8 cellular contexts compared by ENCODE assay signal in the genomic region with DNA sequence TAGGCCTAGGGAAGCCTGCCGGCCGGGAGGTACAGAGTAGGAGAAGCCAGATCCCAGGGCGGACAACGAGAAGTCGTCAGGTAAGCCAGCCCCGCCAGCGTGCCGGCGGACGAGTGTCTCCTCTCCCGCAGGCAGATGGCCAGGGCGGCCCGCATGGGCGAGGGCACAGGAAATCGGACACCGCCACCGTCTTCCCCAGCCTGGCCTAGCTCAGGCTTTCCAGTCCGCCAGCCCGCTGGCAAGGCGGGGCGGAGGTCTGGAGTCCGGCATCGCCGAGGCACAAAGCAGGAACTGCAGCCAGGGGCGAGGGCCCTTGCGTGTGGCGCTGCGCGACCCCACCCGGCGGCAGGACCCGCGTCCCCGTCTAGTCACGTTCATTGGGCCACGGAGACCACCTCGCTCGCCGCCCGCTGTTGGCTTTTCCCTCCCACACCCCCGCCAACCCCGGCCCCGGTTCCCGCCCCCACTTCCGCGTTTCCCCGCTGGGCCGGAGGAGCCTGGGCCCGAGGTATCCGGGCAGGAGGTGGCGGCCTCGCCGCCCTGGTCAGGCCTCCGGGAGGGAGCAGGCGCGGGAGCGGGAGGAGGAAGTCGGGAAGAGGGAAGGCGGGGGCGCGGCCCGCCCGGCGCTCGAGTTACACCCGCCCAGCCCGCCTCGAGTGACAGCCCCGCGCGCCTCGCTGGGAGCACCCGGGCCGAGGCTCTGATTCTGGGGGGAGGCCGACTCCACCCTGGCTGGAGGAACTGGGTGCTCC. TPM values are rescaled to one million over a fixed set of nuclear protein-coding genes. Genes with fewer than 3 reads are reported as not detected.
DNase-seq lines count a peak whose midpoint lies in the region; ATAC-seq lines count a peak whose summit lies in the region.

GPD2 (plus strand) TSS at position 655 of the 752 bp plus-strand sequence. CDS start 39,727 bp downstream, outside the sequence.

- peak; percentile 57 for ATAC-seq in GM21515 (IDR thresholded peaks at IDR 0.05; ENCODE audit: unreplicated experiment)

- peaks cover 45% of the 10 kb centered on the region for H3K4me1 ChIP-seq in SJSA1 (replicated peaks)
- no peaks in the 10 kb centered on the region for H3K4me1 ChIP-seq in neuron (ENCODE audit: insufficient read depth, low read length)

- H3K4me3 ChIP-seq in SJSA1 (peak within 1 kb of the TSS; percentile 66), neuron (ENCODE audit: low read length) (peak within 1 kb of the TSS; percentile 45)

- H3K9me3 ChIP-seq in SJSA1 (replicated peaks): no peaks in the 10 kb centered on the region
- H3K9me3 ChIP-seq in neuron (ENCODE audit: low read length): no peaks in the 10 kb centered on the region

- H3K36me3 ChIP-seq in SJSA1 (peaks cover 8% of the 10 kb centered on the region; the same call in 1 of the 2 replicates), neuron (ENCODE audit: insufficient read depth, low read length) (no peaks in the 10 kb centered on the region)

- H3K27ac ChIP-seq in SJSA1: peak within 1 kb of the TSS; percentile 98
- peak within 1 kb of the TSS; percentile 91 for H3K27ac ChIP-seq in substantia nigra (ENCODE audit: low read depth, low read length, poor library complexity, severe bottlenecking)

- peak; percentile 71 for DNase-seq in DMS53 treated with DMSO at 0.1 percent for 48 hours (lab: John Stamatoyannopoulos, UW; ENCODE audit: unreplicated experiment)
- DNase-seq in HuH-7 (ENCODE audit: low spot score): peak; percentile 89
- DNase-seq in SJSA1 (ENCODE audit: low read depth in 1 of 2, low spot score in 2 of 2): peak; percentile 89 to 94
- DNase-seq in activated naive CD4-positive, alpha-beta T cell (lab: John Stamatoyannopoulos, UW): peak; percentile 25 to 49 (median 36)
- peak; percentile 82 for DNase-seq in foreskin melanocyte
- DNase-seq in substantia nigra (lab: John Stamatoyannopoulos, UW): peak; percentile 29 to 96 (median 80)

- peak within 1 kb of the TSS; percentile 51 for H2AFZ ChIP-seq in neuron (ENCODE audit: low read depth, low read length)

- no peaks in the 10 kb centered on the region for H3K27me3 ChIP-seq in SJSA1 (replicated peaks)
- H3K27me3 ChIP-seq in neuron (ENCODE audit: insufficient read depth, low read length): no peaks in the 10 kb centered on the region

RNA-seq across cellular contexts. Expression of gene GPD2, which starts in this region (rescaled TPM):
- total RNA-seq in SJSA1 (2014; rRNA removed; shearing (Covaris generic)): 218 and 343 TPM in 2 replicates

Comparison
In these comparisons a context has a peak if more than half of its experiments do, and no peak if none do; other contexts are left out.
1. Peak in every context shown above with its lines: DNase-seq, ATAC-seq, H3K4me3 ChIP-seq and H3K27ac ChIP-seq.
2. DNase-seq: peak in every context shown above with its lines; median percentile 92 in SJSA1; 89 in HuH-7; 82 in foreskin melanocyte; 80 in substantia nigra; 71 in DMS53 treated with DMSO at 0.1 percent for 48 hours; 36 in activated naive CD4-positive, alpha-beta T cell.